28 cellular contexts compared by ENCODE assay signal in genomic region chr9:135975834-135976233, GRCh38.
"Had no signal": no experiment of that assay in that cellular context is flagged by ENCODE, and none has a peak within 500 bp of the region (broad histone marks: within the 10 kb centered on the region; RNA-seq: fewer than 3 reads in every experiment).

No MANE protein-coding gene starts in this region.

- H3K4me3 Mint-ChIP-seq: activated CD4-positive, alpha-beta T cell treated with anti-CD3 and anti-CD28 coated beads for 36 hours; activated CD8-positive, alpha-beta memory T cell treated with anti-CD3 and anti-CD28 coated beads, Interleukin-2, amount 10 ng/mL, durations not matched to agents 7 days and 5 days; activated CD8-positive, alpha-beta T cell treated with anti-CD3 and anti-CD28 coated beads, Interleukin-2, amount 10 ng/mL, durations not matched to agents 7 days and 5 days; activated naive CD4-positive, alpha-beta T cell treated with anti-CD3 and anti-CD28 coated beads for 36 hours; activated naive CD8-positive, alpha-beta T cell treated with anti-CD3 and anti-CD28 coated beads, Interleukin-2, amount 50 U/mL, for 24 hours; activated T-cell treated with anti-CD3 and anti-CD28 coated beads, Interleukin-2, amount 50 U/mL, for 72 hours; immature natural killer cell; naive thymus-derived CD8-positive, alpha-beta T cell; neural crest cell had no signal

- H3K27me3 Mint-ChIP-seq: activated CD4-positive, alpha-beta T cell treated with anti-CD3 and anti-CD28 coated beads for 36 hours; activated CD8-positive, alpha-beta memory T cell treated with anti-CD3 and anti-CD28 coated beads, Interleukin-2, amount 10 ng/mL, durations not matched to agents 7 days and 5 days; naive thymus-derived CD8-positive, alpha-beta T cell had no signal

- H3K27ac Mint-ChIP-seq: activated CD4-positive, alpha-beta T cell treated with anti-CD3 and anti-CD28 coated beads for 36 hours; activated CD8-positive, alpha-beta memory T cell treated with anti-CD3 and anti-CD28 coated beads, Interleukin-2, amount 10 ng/mL, durations not matched to agents 7 days and 5 days; activated CD8-positive, alpha-beta T cell treated with anti-CD3 and anti-CD28 coated beads, Interleukin-2, amount 10 ng/mL, durations not matched to agents 7 days and 5 days; activated naive CD4-positive, alpha-beta T cell treated with anti-CD3 and anti-CD28 coated beads for 36 hours; activated naive CD8-positive, alpha-beta T cell treated with anti-CD3 and anti-CD28 coated beads, Interleukin-2, amount 50 U/mL, for 24 hours; activated T-cell treated with anti-CD3 and anti-CD28 coated beads, Interleukin-2, amount 50 U/mL, for 72 hours; immature natural killer cell had no signal

- H3K4me3 ChIP-seq: breast epithelium, heart left ventricle, psoas muscle, smooth muscle cell, suprapubic skin, tibial artery, upper lobe of right lung had no signal

- H3K36me3 Mint-ChIP-seq: activated CD8-positive, alpha-beta memory T cell treated with anti-CD3 and anti-CD28 coated beads, Interleukin-2, amount 10 ng/mL, durations not matched to agents 7 days and 5 days; immature natural killer cell; naive thymus-derived CD8-positive, alpha-beta T cell had no signal

- H3K79me2 ChIP-seq: parathyroid adenoma had no signal

- DNase-seq: activated CD4-positive, alpha-beta T cell treated with anti-CD3 and anti-CD28 coated beads for 36 hours; activated CD4-positive, CD25-positive, alpha-beta regulatory T cell; activated CD8-positive, alpha-beta memory T cell treated with anti-CD3 and anti-CD28 coated beads, Interleukin-2, amount 10 ng/mL, durations not matched to agents 7 days and 5 days; activated CD8-positive, alpha-beta T cell treated with anti-CD3 and anti-CD28 coated beads, Interleukin-2, amount 10 ng/mL, durations not matched to agents 7 days and 5 days; activated effector memory CD4-positive, alpha-beta T cell treated with Interleukin-2 at 50 U/mL for 16 hours; activated naive CD4-positive, alpha-beta T cell treated with anti-CD3 and anti-CD28 coated beads for 36 hours; activated naive CD8-positive, alpha-beta T cell treated with anti-CD3 and anti-CD28 coated beads, Interleukin-2, amount 50 U/mL, for 24 hours; activated T-cell treated with anti-CD3 and anti-CD28 coated beads, Interleukin-2, amount 50 U/mL, for 72 hours; amygdala; central memory CD4-positive, alpha-beta T cell; heart left ventricle; hypothalamus; immature natural killer cell; kidney; naive thymus-derived CD8-positive, alpha-beta T cell; occipital lobe; psoas muscle; stimulated activated CD4-positive, alpha-beta T cell treated with anti-CD3 and anti-CD28 coated beads, Interleukin-15, amount 100 ng/mL, for 24 hours; stimulated activated CD4-positive, alpha-beta T cell treated with anti-CD3 and anti-CD28 coated beads, Interleukin-2, amount 100 ng/mL, for 24 hours; stimulated activated naive CD4-positive, alpha-beta T cell; tibial artery; upper lobe of right lung had no signal

- H3K9ac ChIP-seq: parathyroid adenoma had no signal

- H3K27ac ChIP-seq: breast epithelium, heart left ventricle, parathyroid adenoma, psoas muscle, suprapubic skin, tibial artery, upper lobe of right lung had no signal

- H3K4me1 ChIP-seq: breast epithelium, parathyroid adenoma had no signal

- ATAC-seq: activated CD4-positive, alpha-beta T cell treated with anti-CD3 and anti-CD28 coated beads for 36 hours; activated CD8-positive, alpha-beta memory T cell treated with anti-CD3 and anti-CD28 coated beads, Interleukin-2, amount 10 ng/mL, durations not matched to agents 7 days and 5 days; activated CD8-positive, alpha-beta T cell treated with anti-CD3 and anti-CD28 coated beads, Interleukin-2, amount 10 ng/mL, durations not matched to agents 7 days and 5 days; activated naive CD8-positive, alpha-beta T cell treated with anti-CD3 and anti-CD28 coated beads, Interleukin-2, amount 50 U/mL, for 24 hours; activated T-cell treated with anti-CD3 and anti-CD28 coated beads, Interleukin-2, amount 50 U/mL, for 72 hours; esophagus mucosa; heart left ventricle; naive thymus-derived CD8-positive, alpha-beta T cell; psoas muscle; upper lobe of right lung had no signal

- H3K36me3 ChIP-seq: breast epithelium, heart left ventricle, suprapubic skin, tibial artery, upper lobe of right lung had no signal

- H3K9me3 ChIP-seq: breast epithelium, heart left ventricle, psoas muscle, suprapubic skin, tibial artery, upper lobe of right lung had no signal

- H3K9me3 Mint-ChIP-seq: activated naive CD4-positive, alpha-beta T cell treated with anti-CD3 and anti-CD28 coated beads for 36 hours; activated naive CD8-positive, alpha-beta T cell treated with anti-CD3 and anti-CD28 coated beads, Interleukin-2, amount 50 U/mL, for 24 hours; activated T-cell treated with anti-CD3 and anti-CD28 coated beads, Interleukin-2, amount 50 U/mL, for 72 hours; immature natural killer cell; naive thymus-derived CD8-positive, alpha-beta T cell; neural crest cell had no signal
